In the genomic region with DNA sequence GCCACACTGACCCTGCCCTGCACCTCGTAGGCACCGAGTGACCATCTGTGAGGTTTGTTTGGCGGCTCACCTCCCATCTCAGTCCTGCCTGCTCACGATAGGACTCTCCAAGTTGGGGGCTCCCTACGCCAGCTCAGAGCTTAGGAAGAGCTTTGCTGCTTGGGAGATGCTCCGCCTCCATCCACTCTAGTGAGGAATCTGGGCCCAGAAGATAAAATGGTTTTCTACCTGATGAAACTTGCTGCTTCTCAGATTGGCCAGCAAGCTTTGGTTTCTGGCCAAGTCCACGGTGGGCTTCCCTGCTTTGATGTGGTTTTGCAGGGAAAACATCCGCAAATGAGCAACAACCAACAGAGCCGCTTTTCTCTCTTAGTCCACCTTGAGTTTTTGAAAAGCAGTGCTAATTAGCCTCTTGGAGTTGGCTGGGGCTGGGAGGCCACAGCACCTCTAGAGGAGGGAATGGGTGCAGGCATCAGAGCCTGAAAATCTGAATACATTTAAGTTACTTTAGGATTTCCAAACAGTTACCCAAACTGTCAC, we compare ENCODE assay signal across 9 cellular contexts. TPM values are rescaled to one million over a fixed set of nuclear protein-coding genes. Genes with fewer than 3 reads are reported as not detected.
DNase-seq lines count a peak whose midpoint lies in the region; TF ChIP-seq lines count a peak whose summit lies in the region.
"Had no signal": no experiment of that assay in that cellular context is flagged by ENCODE, and none has a peak within 500 bp of the region (broad histone marks: within the 10 kb centered on the region; RNA-seq: fewer than 3 reads in every experiment).

No MANE protein-coding gene starts in this region.

- H3K27me3 ChIP-seq in transverse colon = peaks cover 9% of the 10 kb centered on the region

- H3K4me3 ChIP-seq in transverse colon = no peak overlapping the region

- peak in 2 of 5 experiments; percentile 17 to 19 for TF ChIP-seq CTCF in transverse colon (IDR thresholded peaks at IDR 0.05)

- no peaks in the 10 kb centered on the region for H3K4me1 ChIP-seq in transverse colon

- no peak for TF ChIP-seq POLR2A in transverse colon (IDR thresholded peaks at IDR 0.05)

- no peaks in the 10 kb centered on the region for H3K9me3 ChIP-seq in transverse colon

- WGBS in transverse colon (ENCODE audit: low coverage in 1 of 2), 2 donors = 65% methylated on average over 9 of the region's 9 CpGs; no CpG with 5 or more reads in 1 of the 2 donors

- TF ChIP-seq EP300 in transverse colon (IDR thresholded peaks at IDR 0.05; ENCODE audit: low read depth) = no peak

- in situ Hi-C loops in transverse colon (cut with MboI; ENCODE audit: low pct_ligation_motif_present in 1 of 4, low pct_unique_long_range_greater_than_20kb in 1 of 4, low sequenced_read_pairs in 3 of 4) = no loop called here

- DNase-seq in DMS53 (lab: John Stamatoyannopoulos, UW) (peak; percentile 52), DMS53 treated with DMSO at 0.1 percent for 48 hours (lab: John Stamatoyannopoulos, UW; ENCODE audit: unreplicated experiment) (no peak), NAMALWA (ENCODE audit: low spot score) (peak; percentile 29), ecto neural progenitor cell (ENCODE audit: low spot score) (peak; percentile 57), posterior vena cava (ENCODE audit: low spot score) (peak; percentile 60), transverse colon (no peak), 8988T (no peak)
- no peak for DNase-seq in activated CD4-positive, alpha-beta T cell treated with anti-CD3 and anti-CD28 coated beads for 48 hours
- DNase-seq: activated CD4-positive, alpha-beta T cell treated with anti-CD3 and anti-CD28 coated beads, Interleukin-2, amount 50 U/mL, for 1 hour had no signal

- intact Hi-C loops in posterior vena cava (cut with DNase I) = loop anchor here in 1 of 2 donors (10.0 kb wide), 1 partner anchor 68 kb away; no protein-coding TSS in a partner anchor
- intact Hi-C loops in transverse colon (cut with DNase I; ENCODE audit: low total_unique reads) = no loop called here

- no peak overlapping the region for H3K27ac ChIP-seq in transverse colon

- H3K36me3 ChIP-seq in transverse colon = no peaks in the 10 kb centered on the region

RNA-seq across cellular contexts. Expression of a gene that starts 42.2 kb away (rescaled TPM):
- total RNA-seq in posterior vena cava (10 to 100 TPM in 1 of 2 donors, 1 to 10 TPM in 1; 7.1 to 12.3 TPM), transverse colon (10 to 100 TPM in 3 of 4 donors, 1 to 10 TPM in 1; 1.1 to 33.2 (median 17.5) TPM)

Comparison
In these comparisons a context has a peak if more than half of its experiments do, and no peak if none do; other contexts are left out.
1. DNase-seq: peak in DMS53 (single experiment), NAMALWA (single experiment), ecto neural progenitor cell (single experiment) and posterior vena cava (single experiment); none in DMS53 treated with DMSO at 0.1 percent for 48 hours (single experiment), transverse colon (single experiment), activated CD4-positive, alpha-beta T cell treated with anti-CD3 and anti-CD28 coated beads for 48 hours (single experiment) and 8988T (single experiment).